ENCODE assay signal across 24 cellular contexts in the genomic region with DNA sequence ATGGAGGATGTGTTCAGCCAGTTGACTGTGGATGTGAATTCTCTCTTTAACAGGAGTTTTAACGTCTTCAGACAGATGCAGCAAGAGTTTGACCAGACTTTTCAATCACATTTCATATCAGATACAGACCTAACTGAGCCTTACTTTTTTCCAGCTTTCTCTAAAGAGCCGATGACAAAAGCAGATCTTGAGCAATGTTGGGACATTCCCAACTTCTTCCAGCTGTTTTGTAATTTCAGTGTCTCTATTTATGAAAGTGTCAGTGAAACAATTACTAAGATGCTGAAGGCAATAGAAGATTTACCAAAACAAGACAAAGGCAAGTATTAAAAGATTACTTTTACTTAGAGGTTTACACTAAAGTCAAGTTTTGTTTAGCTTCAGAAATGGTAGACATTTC. TPM values are rescaled to one million over a fixed set of nuclear protein-coding genes. Genes with fewer than 3 reads are reported as not detected.
DNase-seq lines count a peak whose midpoint lies in the region; ATAC-seq and TF ChIP-seq lines count a peak whose summit lies in the region.
"Had no signal": no experiment of that assay in that cellular context is flagged by ENCODE, and none has a peak within 500 bp of the region (broad histone marks: within the 10 kb centered on the region; RNA-seq: fewer than 3 reads in every experiment).

No MANE protein-coding gene starts in this region.

- peak overlapping the region; percentile 11; the same call in 1 of the 2 replicates for H2AFZ ChIP-seq in GM23338
- H2AFZ ChIP-seq: PC-9 had no signal

- no peaks in the 10 kb centered on the region for H3F3A ChIP-seq in GM23338 (replicated peaks; ENCODE audit: low read depth)

- DNase-seq in AG09309 (ENCODE audit: low read depth) (peak; percentile 3), GM23338 (ENCODE audit: low spot score) (no peak), epithelial cell of esophagus (ENCODE audit: low read depth) (peak; percentile 19), foreskin fibroblast (peak; percentile 35 to 68), retina (no peak), NCI-H1092 (lab: John Stamatoyannopoulos, UW) (no peak)
- DNase-seq: C1 segment of cervical spinal cord; CD8-positive, alpha-beta memory T cell; DMS53; H7; HFFc6; MG63; NCI-H1048; NCI-H1436 treated with DMSO at 0.1 percent for 48 hours; NCI-H2029; NCI-H2171; NCI-H526; PC-9; SIG-M5 had no signal

- H3K27me3 ChIP-seq in GM23338 (ENCODE audit: insufficient read depth), result no peaks in the 10 kb centered on the region
- H3K27me3 ChIP-seq: MG63 had no signal

- H4K20me1 ChIP-seq in GM23338 (replicated peaks; ENCODE audit: insufficient read depth), result no peaks in the 10 kb centered on the region

- H3K9me3 Mint-ChIP-seq in GM23338, result no peaks in the 10 kb centered on the region
- H3K9me3 Mint-ChIP-seq: CD8-positive, alpha-beta memory T cell; HFFc6 had no signal

- H3K36me3 ChIP-seq in GM23338 (ENCODE audit: insufficient read depth), result no peaks in the 10 kb centered on the region
- H3K36me3 ChIP-seq: MG63 had no signal

- TF ChIP-seq CTCF in AG09309 (IDR thresholded peaks at IDR 0.05; ENCODE audit: control insufficient read depth, insufficient read depth, low read depth, low read length, missing control alignments) (no peak), GM23338 (conservative IDR thresholded peaks at IDR 0.05; ENCODE audit: low read depth in 2 of 2) (no peak), epithelial cell of esophagus (IDR thresholded peaks at IDR 0.05; ENCODE audit: insufficient read depth, low read depth, low read length, missing control alignments) (no peak), foreskin fibroblast (IDR thresholded peaks at IDR 0.05; ENCODE audit: low read depth, low read length) (no peak)

- H3K4me1 Mint-ChIP-seq in GM23338, result peaks cover 14% of the 10 kb centered on the region

- no peak overlapping the region for H3K4me3 Mint-ChIP-seq in GM23338
- H3K4me3 Mint-ChIP-seq: CD8-positive, alpha-beta memory T cell; HFFc6 had no signal

- H3K27ac Mint-ChIP-seq in GM23338, result no peak overlapping the region
- H3K27ac Mint-ChIP-seq: CD8-positive, alpha-beta memory T cell; HFFc6 had no signal

- H3K4me1 ChIP-seq in GM23338 (ENCODE audit: insufficient read depth), result peaks cover 4% of the 10 kb centered on the region; the same call in 1 of the 2 replicates

- no peak overlapping the region for H3K4me3 ChIP-seq in AG09309 (ENCODE audit: control insufficient read depth, low read depth, low read length)
- H3K4me3 ChIP-seq in GM23338, result no peak overlapping the region
- H3K4me3 ChIP-seq in epithelial cell of esophagus (ENCODE audit: low read length), result no peak overlapping the region
- H3K4me3 ChIP-seq in foreskin fibroblast (ENCODE audit: low read depth in 1 of 2, low read length in 2 of 2), result no peak overlapping the region
- H3K4me3 ChIP-seq: MG63, PC-9 had no signal

- no peaks in the 10 kb centered on the region for H3K79me2 ChIP-seq in GM23338 (replicated peaks; ENCODE audit: insufficient read depth)

- no peaks in the 10 kb centered on the region for H3K36me3 Mint-ChIP-seq in GM23338 (ENCODE audit: low read depth)
- H3K36me3 Mint-ChIP-seq: CD8-positive, alpha-beta memory T cell had no signal

- no peak for ATAC-seq in GM23338
- no peak for ATAC-seq in HG03159 (IDR thresholded peaks at IDR 0.05; ENCODE audit: unreplicated experiment)
- ATAC-seq in esophagus mucosa, result no peak

- H3K9me2 ChIP-seq in GM23338 (ENCODE audit: insufficient read depth), result no peaks in the 10 kb centered on the region; the same call in 1 of the 2 replicates

- no peak overlapping the region for H3K4me2 ChIP-seq in GM23338
- H3K4me2 ChIP-seq: PC-9 had no signal

- no peak overlapping the region for H3K27ac ChIP-seq in GM23338 (ENCODE audit: low read depth)
- H3K27ac ChIP-seq: PC-9, RWPE1 had no signal

- H3K27me3 Mint-ChIP-seq in GM23338 (ENCODE audit: insufficient read depth, low read depth, poor library complexity), result peaks cover 5% of the 10 kb centered on the region

TF ChIP-seq in GM23338, 12 proteins besides CTCF, POLR2A, EP300 and RAD21 (continues in another document):
- TF ChIP-seq EZH2phosphoT487 (IDR thresholded peaks at IDR 0.05; ENCODE audit: unreplicated experiment) (no peak), POLR2AphosphoS5 (IDR thresholded peaks at IDR 0.05; ENCODE audit: low read depth) (no peak), NANOG (IDR thresholded peaks at IDR 0.05; ENCODE audit: borderline replicate concordance) (no peak), ZNF462 (CRISPR knock-in tag; IDR thresholded peaks at IDR 0.05) (no peak), EZH2 (IDR thresholded peaks at IDR 0.05; ENCODE audit: low read depth, unreplicated experiment) (no peak)
- TF ChIP-seq, protein P1, sequence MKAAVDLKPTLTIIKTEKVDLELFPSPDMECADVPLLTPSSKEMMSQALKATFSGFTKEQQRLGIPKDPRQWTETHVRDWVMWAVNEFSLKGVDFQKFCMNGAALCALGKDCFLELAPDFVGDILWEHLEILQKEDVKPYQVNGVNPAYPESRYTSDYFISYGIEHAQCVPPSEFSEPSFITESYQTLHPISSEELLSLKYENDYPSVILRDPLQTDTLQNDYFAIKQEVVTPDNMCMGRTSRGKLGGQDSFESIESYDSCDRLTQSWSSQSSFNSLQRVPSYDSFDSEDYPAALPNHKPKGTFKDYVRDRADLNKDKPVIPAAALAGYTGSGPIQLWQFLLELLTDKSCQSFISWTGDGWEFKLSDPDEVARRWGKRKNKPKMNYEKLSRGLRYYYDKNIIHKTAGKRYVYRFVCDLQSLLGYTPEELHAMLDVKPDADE (IDR thresholded peaks at IDR 0.05), result no peak

RNA-seq across cellular contexts. Expression of gene TYMS, which starts 30.2 kb away (rescaled TPM):
- total RNA-seq in GM23338 (2014; rRNA removed; shearing (Covaris generic)), result 52.9 and 60.5 TPM in 2 replicates
- polyA plus RNA-seq in GM23338 (2016; fragmentation: Nextera tagmentation; extraction: Ambion mirVana), result 62.9 and 72.3 TPM in 2 replicates
- 28.4 TPM for total RNA-seq in esophagus mucosa

RNA-seq across cellular contexts. Expression of gene CLUL1, which starts 30.4 kb away (rescaled TPM):
- total RNA-seq in GM23338 (2014; rRNA removed; shearing (Covaris generic)), result not detected in 2 replicates
- 1.5 and 2.6 TPM in 2 replicates for polyA plus RNA-seq in GM23338 (2016; fragmentation: Nextera tagmentation; extraction: Ambion mirVana)
- 0.28 TPM for total RNA-seq in esophagus mucosa
- total RNA-seq: CD8-positive, alpha-beta memory T cell; H7; HFFc6; HT-29; PC-9 had no signal

RNA-seq across cellular contexts. Expression of gene CETN1, which starts 47.0 kb away (rescaled TPM):
- not detected in 2 replicates for total RNA-seq in GM23338 (2014; rRNA removed; shearing (Covaris generic))
- polyA plus RNA-seq in GM23338 (2016; fragmentation: Nextera tagmentation; extraction: Ambion mirVana), result not detected in 2 replicates
- not detected for total RNA-seq in esophagus mucosa
- total RNA-seq: A172; CD8-positive, alpha-beta memory T cell; H7; HFFc6; HT-29; PC-9 had no signal
- polyA plus RNA-seq: CD8-positive, alpha-beta memory T cell had no signal

Comparison
In these comparisons a context has a peak if more than half of its experiments do, and no peak if none do; other contexts are left out.
1. DNase-seq: peak in AG09309 (single experiment), epithelial cell of esophagus (single experiment) and foreskin fibroblast (2 of 2); none in GM23338 (single experiment), retina (single experiment) and NCI-H1092 (single experiment).